ENCODE assay signal across 1 cellular context in the genomic region with DNA sequence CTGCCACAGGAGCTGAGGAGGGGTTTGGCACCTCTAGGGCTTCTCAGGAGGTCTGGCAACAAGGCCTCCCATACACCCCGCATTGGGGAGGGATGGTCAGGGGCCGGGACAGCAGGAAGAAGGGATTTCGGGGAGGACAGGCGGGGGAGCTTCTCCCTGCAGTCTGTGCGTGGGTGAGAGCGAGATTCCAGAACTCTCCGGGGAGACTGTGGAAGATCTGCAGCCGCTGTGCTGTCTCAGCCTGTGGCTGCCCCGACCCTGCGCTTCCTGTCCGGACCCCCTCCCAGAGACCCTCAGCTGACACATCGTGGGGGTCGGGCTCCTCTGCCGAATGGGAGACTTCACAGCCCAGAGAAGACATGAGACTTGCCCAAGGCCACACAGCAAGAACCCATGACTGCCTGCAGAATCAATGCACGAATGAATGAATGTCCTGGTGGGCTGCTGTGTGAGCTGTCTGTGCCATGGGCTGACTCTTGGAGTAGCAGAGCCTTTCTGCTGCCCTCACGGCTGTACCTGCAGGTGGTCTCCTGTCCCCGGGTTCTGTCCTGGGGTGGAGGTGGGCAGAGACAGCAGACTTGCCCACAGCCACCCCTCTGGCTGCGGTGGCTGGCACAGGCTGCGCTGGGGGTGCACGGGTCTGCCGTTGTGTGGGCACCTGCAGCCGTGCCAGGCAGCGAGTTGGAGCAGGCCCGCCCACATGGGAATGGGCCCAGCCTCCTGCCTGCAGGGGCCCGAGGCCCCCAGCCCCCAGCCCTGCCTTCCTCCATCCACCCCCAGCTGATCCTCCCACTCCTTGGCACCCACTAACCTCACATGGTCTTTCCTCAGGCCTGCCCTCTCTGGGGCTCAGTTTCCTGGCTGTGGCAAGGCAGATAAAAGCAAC.
TF ChIP-seq lines count a peak whose summit lies in the region.

No MANE protein-coding gene starts in this region.

TF ChIP-seq in HepG2, 621 proteins besides CTCF, POLR2A, EP300 and RAD21:
- TF ChIP-seq, protein P1, sequence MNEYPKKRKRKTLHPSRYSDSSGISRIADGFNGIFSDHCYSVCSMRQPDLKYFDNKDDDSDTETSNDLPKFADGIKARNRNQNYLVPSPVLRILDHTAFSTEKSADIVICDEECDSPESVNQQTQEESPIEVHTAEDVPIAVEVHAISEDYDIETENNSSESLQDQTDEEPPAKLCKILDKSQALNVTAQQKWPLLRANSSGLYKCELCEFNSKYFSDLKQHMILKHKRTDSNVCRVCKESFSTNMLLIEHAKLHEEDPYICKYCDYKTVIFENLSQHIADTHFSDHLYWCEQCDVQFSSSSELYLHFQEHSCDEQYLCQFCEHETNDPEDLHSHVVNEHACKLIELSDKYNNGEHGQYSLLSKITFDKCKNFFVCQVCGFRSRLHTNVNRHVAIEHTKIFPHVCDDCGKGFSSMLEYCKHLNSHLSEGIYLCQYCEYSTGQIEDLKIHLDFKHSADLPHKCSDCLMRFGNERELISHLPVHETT (CRISPR knock-in tag; conservative IDR thresholded peaks at IDR 0.05) = no peak
- TF ChIP-seq, protein P2, sequence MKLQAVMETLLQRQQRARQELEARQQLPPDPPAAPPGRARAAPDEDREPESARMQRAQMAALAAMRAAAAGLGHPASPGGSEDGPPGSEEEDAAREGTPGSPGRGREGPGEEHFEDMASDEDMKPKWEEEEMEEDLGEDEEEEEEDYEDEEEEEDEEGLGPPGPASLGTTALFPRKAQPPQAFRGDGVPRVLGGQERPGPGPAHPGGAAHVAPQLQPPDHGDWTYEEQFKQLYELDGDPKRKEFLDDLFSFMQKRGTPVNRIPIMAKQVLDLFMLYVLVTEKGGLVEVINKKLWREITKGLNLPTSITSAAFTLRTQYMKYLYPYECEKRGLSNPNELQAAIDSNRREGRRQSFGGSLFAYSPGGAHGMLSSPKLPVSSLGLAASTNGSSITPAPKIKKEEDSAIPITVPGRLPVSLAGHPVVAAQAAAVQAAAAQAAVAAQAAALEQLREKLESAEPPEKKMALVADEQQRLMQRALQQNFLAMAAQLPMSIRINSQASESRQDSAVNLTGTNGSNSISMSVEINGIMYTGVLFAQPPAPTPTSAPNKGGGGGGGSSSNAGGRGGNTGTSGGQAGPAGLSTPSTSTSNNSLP (IDR thresholded peaks at IDR 0.05; ENCODE audit: low read depth, low read length) = no peak
- TF ChIP-seq, protein P3, sequence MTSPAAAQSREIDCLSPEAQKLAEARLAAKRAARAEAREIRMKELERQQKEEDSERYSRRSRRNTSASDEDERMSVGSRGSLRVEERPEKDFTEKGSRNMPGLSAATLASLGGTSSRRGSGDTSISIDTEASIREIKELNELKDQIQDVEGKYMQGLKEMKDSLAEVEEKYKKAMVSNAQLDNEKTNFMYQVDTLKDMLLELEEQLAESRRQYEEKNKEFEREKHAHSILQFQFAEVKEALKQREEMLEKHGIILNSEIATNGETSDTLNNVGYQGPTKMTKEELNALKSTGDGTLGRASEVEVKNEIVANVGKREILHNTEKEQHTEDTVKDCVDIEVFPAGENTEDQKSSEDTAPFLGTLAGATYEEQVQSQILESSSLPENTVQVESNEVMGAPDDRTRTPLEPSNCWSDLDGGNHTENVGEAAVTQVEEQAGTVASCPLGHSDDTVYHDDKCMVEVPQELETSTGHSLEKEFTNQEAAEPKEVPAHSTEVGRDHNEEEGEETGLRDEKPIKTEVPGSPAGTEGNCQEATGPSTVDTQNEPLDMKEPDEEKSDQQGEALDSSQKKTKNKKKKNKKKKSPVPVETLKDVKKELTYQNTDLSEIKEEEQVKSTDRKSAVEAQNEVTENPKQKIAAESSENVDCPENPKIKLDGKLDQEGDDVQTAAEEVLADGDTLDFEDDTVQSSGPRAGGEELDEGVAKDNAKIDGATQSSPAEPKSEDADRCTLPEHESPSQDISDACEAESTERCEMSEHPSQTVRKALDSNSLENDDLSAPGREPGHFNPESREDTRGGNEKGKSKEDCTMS (CRISPR knock-in tag; conservative IDR thresholded peaks at IDR 0.05) = no peak
- TF ChIP-seq RFX5 (IDR thresholded peaks at IDR 0.05; ENCODE audit: low read depth, low read length) (no peak), ZNF768 (CRISPR knock-in tag; IDR thresholded peaks at IDR 0.05) (peak; percentile 94), ZNF616 (CRISPR knock-in tag; IDR thresholded peaks at IDR 0.05; ENCODE audit: low read depth) (no peak)
- TF ChIP-seq, protein P4, sequence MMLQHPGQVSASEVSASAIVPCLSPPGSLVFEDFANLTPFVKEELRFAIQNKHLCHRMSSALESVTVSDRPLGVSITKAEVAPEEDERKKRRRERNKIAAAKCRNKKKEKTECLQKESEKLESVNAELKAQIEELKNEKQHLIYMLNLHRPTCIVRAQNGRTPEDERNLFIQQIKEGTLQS (CRISPR knock-in tag; IDR thresholded peaks at IDR 0.05) = no peak
- TF ChIP-seq, protein P5, sequence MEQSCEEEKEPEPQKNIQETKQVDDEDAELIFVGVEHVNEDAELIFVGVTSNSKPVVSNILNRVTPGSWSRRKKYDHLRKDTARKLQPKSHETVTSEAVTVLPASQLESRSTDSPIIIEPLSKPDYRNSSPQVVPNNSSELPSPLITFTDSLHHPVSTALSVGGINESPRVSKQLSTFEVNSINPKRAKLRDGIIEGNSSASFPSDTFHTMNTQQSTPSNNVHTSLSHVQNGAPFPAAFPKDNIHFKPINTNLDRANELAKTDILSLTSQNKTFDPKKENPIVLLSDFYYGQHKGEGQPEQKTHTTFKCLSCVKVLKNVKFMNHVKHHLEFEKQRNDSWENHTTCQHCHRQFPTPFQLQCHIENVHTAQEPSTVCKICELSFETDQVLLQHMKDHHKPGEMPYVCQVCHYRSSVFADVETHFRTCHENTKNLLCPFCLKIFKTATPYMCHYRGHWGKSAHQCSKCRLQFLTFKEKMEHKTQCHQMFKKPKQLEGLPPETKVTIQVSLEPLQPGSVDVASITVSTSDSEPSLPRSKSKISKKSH (CRISPR knock-in tag; IDR thresholded peaks at IDR 0.05; ENCODE audit: borderline replicate concordance) = no peak
- TF ChIP-seq, protein P6, sequence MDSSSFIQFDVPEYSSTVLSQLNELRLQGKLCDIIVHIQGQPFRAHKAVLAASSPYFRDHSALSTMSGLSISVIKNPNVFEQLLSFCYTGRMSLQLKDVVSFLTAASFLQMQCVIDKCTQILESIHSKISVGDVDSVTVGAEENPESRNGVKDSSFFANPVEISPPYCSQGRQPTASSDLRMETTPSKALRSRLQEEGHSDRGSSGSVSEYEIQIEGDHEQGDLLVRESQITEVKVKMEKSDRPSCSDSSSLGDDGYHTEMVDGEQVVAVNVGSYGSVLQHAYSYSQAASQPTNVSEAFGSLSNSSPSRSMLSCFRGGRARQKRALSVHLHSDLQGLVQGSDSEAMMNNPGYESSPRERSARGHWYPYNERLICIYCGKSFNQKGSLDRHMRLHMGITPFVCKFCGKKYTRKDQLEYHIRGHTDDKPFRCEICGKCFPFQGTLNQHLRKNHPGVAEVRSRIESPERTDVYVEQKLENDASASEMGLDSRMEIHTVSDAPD (CRISPR knock-in tag; IDR thresholded peaks at IDR 0.05) = no peak
